Comparison of ENCODE assay signal across 11 cellular contexts in the genomic region with DNA sequence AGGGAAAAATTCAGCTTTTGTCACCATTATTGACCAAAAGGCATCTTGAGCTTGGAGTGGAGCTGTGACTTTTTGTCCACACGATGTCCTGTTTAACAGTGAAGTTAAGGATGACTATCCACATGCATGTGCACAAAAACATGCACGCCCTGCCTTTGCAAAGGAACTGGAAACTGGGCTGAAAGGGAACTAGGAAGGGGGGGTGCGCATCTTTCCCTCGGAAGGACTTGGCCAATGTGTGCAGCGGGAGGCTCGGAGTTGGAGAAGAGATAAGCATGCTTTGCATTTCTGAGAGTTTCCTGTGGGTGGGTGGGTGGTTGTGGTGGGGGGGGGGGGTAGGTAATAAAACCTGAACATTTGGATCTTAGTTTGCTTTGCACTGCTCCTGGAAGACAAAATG. TPM values are rescaled to one million over a fixed set of nuclear protein-coding genes. Genes with fewer than 3 reads are reported as not detected.
A peak's percentile ranks its signal among the peaks of the same experiment; 100 is the strongest.
DNase-seq lines count a peak whose midpoint lies in the region; ATAC-seq and TF ChIP-seq lines count a peak whose summit lies in the region.
"Had no signal": no experiment of that assay in that cellular context is flagged by ENCODE, and none has a peak within 500 bp of the region (broad histone marks: within the 10 kb centered on the region; RNA-seq: fewer than 3 reads in every experiment).

No MANE protein-coding gene starts in this region.

- H3K27me3 ChIP-seq in BE2C (peaks cover 67% of the 10 kb centered on the region), MG63 (no peaks in the 10 kb centered on the region), neural cell (ENCODE audit: insufficient read depth, low read depth, low read length) (peaks cover 19% of the 10 kb centered on the region)

- no peak overlapping the region for H3K4me3 Mint-ChIP-seq in endothelial cell (ENCODE audit: unreplicated experiment)
- no peak overlapping the region for H3K4me3 Mint-ChIP-seq in natural killer cell treated with Interleukin-12 subunit alpha and Interleukin-12 subunit beta and Interleukin-15 and Interleukin-18, amount 100 ng/mL, for 72 hours

- TF ChIP-seq CTCF in BE2C (IDR thresholded peaks at IDR 0.05; ENCODE audit: low read depth, low read length) (no peak), endothelial cell (IDR thresholded peaks at IDR 0.05; ENCODE audit: unreplicated experiment) (no peak), neural cell (IDR thresholded peaks at IDR 0.05; ENCODE audit: poor library complexity, severe bottlenecking) (no peak)

- H3K79me2 ChIP-seq in neural cell (replicated peaks; ENCODE audit: insufficient read depth, low read length): peaks cover 3% of the 10 kb centered on the region

- peaks cover 3% of the 10 kb centered on the region for H3K27me3 Mint-ChIP-seq in endothelial cell (ENCODE audit: unreplicated experiment)
- peaks cover 41 to 48% of the 10 kb centered on the region in 2 donors for H3K27me3 Mint-ChIP-seq in natural killer cell treated with Interleukin-12 subunit alpha and Interleukin-12 subunit beta and Interleukin-15 and Interleukin-18, amount 100 ng/mL, for 72 hours

- H3K27ac ChIP-seq in neural cell (ENCODE audit: low read length): peak overlapping the region; percentile 57
- H3K27ac ChIP-seq: pancreas, tibial artery had no signal

- TF ChIP-seq EP300 in neural cell (conservative IDR thresholded peaks at IDR 0.05; ENCODE audit: poor library complexity, severe bottlenecking): no peak

- H3K36me3 ChIP-seq in BE2C: no peaks in the 10 kb centered on the region
- no peaks in the 10 kb centered on the region for H3K36me3 ChIP-seq in MG63
- no peaks in the 10 kb centered on the region for H3K36me3 ChIP-seq in neural cell (ENCODE audit: insufficient read depth, low read length)
- H3K36me3 ChIP-seq: pancreas, tibial artery had no signal

- H3K9me2 ChIP-seq in neural cell (ENCODE audit: insufficient read depth, low read length): no peaks in the 10 kb centered on the region

- H4K20me1 ChIP-seq in neural cell (ENCODE audit: insufficient read depth): no peaks in the 10 kb centered on the region

- no peaks in the 10 kb centered on the region for H3F3A ChIP-seq in neural cell (ENCODE audit: insufficient read depth, low read length, poor library complexity, severe bottlenecking)

- H3K36me3 Mint-ChIP-seq in endothelial cell (ENCODE audit: low read depth, unreplicated experiment): no peaks in the 10 kb centered on the region
- H3K36me3 Mint-ChIP-seq in natural killer cell treated with Interleukin-12 subunit alpha and Interleukin-12 subunit beta and Interleukin-15 and Interleukin-18, amount 100 ng/mL, for 72 hours: no peaks in the 10 kb centered on the region

- no peak for TF ChIP-seq POLR2A in erythroblast (IDR thresholded peaks at IDR 0.05; ENCODE audit: low read length)

- DNase-seq in BE2C: no peak
- peak; percentile 16 for DNase-seq in MG63
- DNase-seq in endothelial cell (ENCODE audit: low spot score): peak; percentile 20
- DNase-seq in erythroblast (lab: John Stamatoyannopoulos, UW): no peak
- DNase-seq in natural killer cell treated with Interleukin-12 subunit alpha and Interleukin-12 subunit beta and Interleukin-15 and Interleukin-18, amount 100 ng/mL, for 72 hours (ENCODE audit: low spot score): no peak
- DNase-seq in OCI-M1 (lab: John Stamatoyannopoulos, UW): no peak
- no peak for DNase-seq in NCI-H2171 treated with DMSO at 0.1 percent for 48 hours (lab: John Stamatoyannopoulos, UW)
- DNase-seq: pancreas, T1000, tibial artery had no signal

- H3K9me3 ChIP-seq in BE2C: no peaks in the 10 kb centered on the region
- no peaks in the 10 kb centered on the region for H3K9me3 ChIP-seq in MG63
- no peaks in the 10 kb centered on the region for H3K9me3 ChIP-seq in neural cell (ENCODE audit: low read length)
- H3K9me3 ChIP-seq: pancreas, tibial artery had no signal

- peak overlapping the region; percentile 92 for H3K4me2 ChIP-seq in neural cell (ENCODE audit: low read length)

- TF ChIP-seq RAD21 in neural cell (conservative IDR thresholded peaks at IDR 0.05): no peak

- H3K4me3 ChIP-seq in BE2C (ENCODE audit: low read depth, low read length) (peak overlapping the region; percentile 39; the same call in 1 of the 2 replicates), MG63 (peak overlapping the region; percentile 64), neural cell (ENCODE audit: low read length) (peak overlapping the region; percentile 75)

- H3K9me3 Mint-ChIP-seq in endothelial cell (ENCODE audit: unreplicated experiment): no peaks in the 10 kb centered on the region
- no peaks in the 10 kb centered on the region for H3K9me3 Mint-ChIP-seq in natural killer cell treated with Interleukin-12 subunit alpha and Interleukin-12 subunit beta and Interleukin-15 and Interleukin-18, amount 100 ng/mL, for 72 hours

- H3K4me1 ChIP-seq in BE2C: no peaks in the 10 kb centered on the region
- H3K4me1 ChIP-seq: pancreas had no signal

- no peak overlapping the region for H3K27ac Mint-ChIP-seq in endothelial cell (ENCODE audit: unreplicated experiment)
- H3K27ac Mint-ChIP-seq in natural killer cell treated with Interleukin-12 subunit alpha and Interleukin-12 subunit beta and Interleukin-15 and Interleukin-18, amount 100 ng/mL, for 72 hours: no peak overlapping the region

- H3K9ac ChIP-seq in neural cell (ENCODE audit: low read length): peak overlapping the region; percentile 73

- H3K4me1 Mint-ChIP-seq in endothelial cell (ENCODE audit: unreplicated experiment): no peaks in the 10 kb centered on the region
- no peaks in the 10 kb centered on the region for H3K4me1 Mint-ChIP-seq in natural killer cell treated with Interleukin-12 subunit alpha and Interleukin-12 subunit beta and Interleukin-15 and Interleukin-18, amount 100 ng/mL, for 72 hours (ENCODE audit: low read depth in 2 of 2)

- no peak for ATAC-seq in natural killer cell treated with Interleukin-12 subunit alpha and Interleukin-12 subunit beta and Interleukin-15 and Interleukin-18, amount 100 ng/mL, for 72 hours

- H2AFZ ChIP-seq in neural cell (ENCODE audit: low read depth, low read length): no peak overlapping the region

TF ChIP-seq in neural cell, 6 proteins besides CTCF, POLR2A, EP300 and RAD21:
- TF ChIP-seq, protein P1, sequence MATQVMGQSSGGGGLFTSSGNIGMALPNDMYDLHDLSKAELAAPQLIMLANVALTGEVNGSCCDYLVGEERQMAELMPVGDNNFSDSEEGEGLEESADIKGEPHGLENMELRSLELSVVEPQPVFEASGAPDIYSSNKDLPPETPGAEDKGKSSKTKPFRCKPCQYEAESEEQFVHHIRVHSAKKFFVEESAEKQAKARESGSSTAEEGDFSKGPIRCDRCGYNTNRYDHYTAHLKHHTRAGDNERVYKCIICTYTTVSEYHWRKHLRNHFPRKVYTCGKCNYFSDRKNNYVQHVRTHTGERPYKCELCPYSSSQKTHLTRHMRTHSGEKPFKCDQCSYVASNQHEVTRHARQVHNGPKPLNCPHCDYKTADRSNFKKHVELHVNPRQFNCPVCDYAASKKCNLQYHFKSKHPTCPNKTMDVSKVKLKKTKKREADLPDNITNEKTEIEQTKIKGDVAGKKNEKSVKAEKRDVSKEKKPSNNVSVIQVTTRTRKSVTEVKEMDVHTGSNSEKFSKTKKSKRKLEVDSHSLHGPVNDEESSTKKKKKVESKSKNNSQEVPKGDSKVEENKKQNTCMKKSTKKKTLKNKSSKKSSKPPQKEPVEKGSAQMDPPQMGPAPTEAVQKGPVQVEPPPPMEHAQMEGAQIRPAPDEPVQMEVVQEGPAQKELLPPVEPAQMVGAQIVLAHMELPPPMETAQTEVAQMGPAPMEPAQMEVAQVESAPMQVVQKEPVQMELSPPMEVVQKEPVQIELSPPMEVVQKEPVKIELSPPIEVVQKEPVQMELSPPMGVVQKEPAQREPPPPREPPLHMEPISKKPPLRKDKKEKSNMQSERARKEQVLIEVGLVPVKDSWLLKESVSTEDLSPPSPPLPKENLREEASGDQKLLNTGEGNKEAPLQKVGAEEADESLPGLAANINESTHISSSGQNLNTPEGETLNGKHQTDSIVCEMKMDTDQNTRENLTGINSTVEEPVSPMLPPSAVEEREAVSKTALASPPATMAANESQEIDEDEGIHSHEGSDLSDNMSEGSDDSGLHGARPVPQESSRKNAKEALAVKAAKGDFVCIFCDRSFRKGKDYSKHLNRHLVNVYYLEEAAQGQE (IDR thresholded peaks at IDR 0.05; ENCODE audit: borderline replicate concordance): peak; percentile 1
- no peak for TF ChIP-seq SMC3 (conservative IDR thresholded peaks at IDR 0.05; ENCODE audit: poor library complexity)

RNA-seq across cellular contexts. Expression of a gene that starts 0.4 kb away (rescaled TPM):
- polyA plus RNA-seq in BE2C (2012; ENCODE audit: insufficient read depth, insufficient read length, low read depth): not detected
- 2.8 and 11.7 TPM in 2 replicates for total RNA-seq in MG63 (2014; rRNA removed; shearing (Covaris generic); ENCODE audit: low replicate concordance)
- 0.38 TPM for total RNA-seq in endothelial cell (ENCODE audit: unreplicated experiment)
- polyA plus RNA-seq in neural cell: 23.8 and 29.0 TPM in 2 replicates
- polyA minus RNA-seq in neural cell: 38.9 and 45.5 TPM in 2 replicates
- not detected for total RNA-seq in natural killer cell treated with Interleukin-12 subunit alpha and Interleukin-12 subunit beta and Interleukin-15 and Interleukin-18, amount 100 ng/mL, for 72 hours

Comparison
In these comparisons a context has a peak if more than half of its experiments do, and no peak if none do; other contexts are left out.
1. DNase-seq: peak in MG63 (single experiment) and endothelial cell (single experiment); none in BE2C (single experiment), erythroblast (0 of 2), natural killer cell treated with Interleukin-12 subunit alpha and Interleukin-12 subunit beta and Interleukin-15 and Interleukin-18, amount 100 ng/mL, for 72 hours (single experiment), OCI-M1 (single experiment) and NCI-H2171 treated with DMSO at 0.1 percent for 48 hours (single experiment).
2. Peak in every context shown above with its lines, with median percentiles within 50 percentile points of each other: H3K4me3 ChIP-seq.